ENCODE assay signal across 19 cellular contexts in genomic region chr2:160891353-160891740, GRCh38.
"Had no signal": no experiment of that assay in that cellular context is flagged by ENCODE, and none has a peak within 500 bp of the region (broad histone marks: within the 10 kb centered on the region; RNA-seq: fewer than 3 reads in every experiment).

No MANE protein-coding gene starts in this region.

- H3K4me1 Mint-ChIP-seq: naive thymus-derived CD4-positive, alpha-beta T cell; nephron progenitor cell had no signal

- DNase-seq: effector memory CD8-positive, alpha-beta T cell; glutamatergic neuron; kidney; left cardiac atrium; mammary epithelial cell; naive thymus-derived CD4-positive, alpha-beta T cell; nephron progenitor cell; retina; stimulated activated naive CD4-positive, alpha-beta T cell treated with Interleukin-2 at 50 U/mL for 16 hours; thyroid gland had no signal

- H2AFZ ChIP-seq: parathyroid adenoma had no signal

- H3K9me3 ChIP-seq: esophagus muscularis mucosa, gastroesophageal sphincter, prostate gland, thyroid gland had no signal

- H3K4me3 ChIP-seq: esophagus muscularis mucosa, gastroesophageal sphincter, prostate gland, thyroid gland had no signal

- H3K36me3 ChIP-seq: esophagus muscularis mucosa, gastroesophageal sphincter, prostate gland, thyroid gland had no signal

- H3K27me3 ChIP-seq: esophagus muscularis mucosa, gastroesophageal sphincter, thyroid gland had no signal

- FAIRE-seq: colon, kidney, urothelium cell line had no signal

- H3K27me3 Mint-ChIP-seq: dendritic cell treated with granulocyte-macrophage colony-stimulating factor and Interleukin-4, amounts not matched to agents 40 ng/mL and 50 ng/mL, for 4 days; effector memory CD8-positive, alpha-beta T cell; naive thymus-derived CD4-positive, alpha-beta T cell; type B pancreatic cell had no signal

- H3K79me2 ChIP-seq: parathyroid adenoma had no signal

- H3K9me3 Mint-ChIP-seq: effector memory CD8-positive, alpha-beta T cell; type B pancreatic cell had no signal

- H3K27ac Mint-ChIP-seq: effector memory CD8-positive, alpha-beta T cell; naive thymus-derived CD4-positive, alpha-beta T cell; nephron progenitor cell; type B pancreatic cell had no signal

- H3K27ac ChIP-seq: epithelial cell of prostate, esophagus muscularis mucosa, parathyroid adenoma, prostate gland, thyroid gland had no signal

- H3K9ac ChIP-seq: parathyroid adenoma had no signal

- H3K4me3 Mint-ChIP-seq: dendritic cell treated with granulocyte-macrophage colony-stimulating factor and Interleukin-4, amounts not matched to agents 40 ng/mL and 50 ng/mL, for 4 days; effector memory CD8-positive, alpha-beta T cell; naive thymus-derived CD4-positive, alpha-beta T cell; nephron progenitor cell; type B pancreatic cell had no signal

- H3K4me1 ChIP-seq: esophagus muscularis mucosa, gastroesophageal sphincter, parathyroid adenoma, prostate gland, thyroid gland had no signal

- H3K36me3 Mint-ChIP-seq: naive thymus-derived CD4-positive, alpha-beta T cell; type B pancreatic cell had no signal
